Comparison of ENCODE assay signal across 18 cellular contexts in the genomic region with DNA sequence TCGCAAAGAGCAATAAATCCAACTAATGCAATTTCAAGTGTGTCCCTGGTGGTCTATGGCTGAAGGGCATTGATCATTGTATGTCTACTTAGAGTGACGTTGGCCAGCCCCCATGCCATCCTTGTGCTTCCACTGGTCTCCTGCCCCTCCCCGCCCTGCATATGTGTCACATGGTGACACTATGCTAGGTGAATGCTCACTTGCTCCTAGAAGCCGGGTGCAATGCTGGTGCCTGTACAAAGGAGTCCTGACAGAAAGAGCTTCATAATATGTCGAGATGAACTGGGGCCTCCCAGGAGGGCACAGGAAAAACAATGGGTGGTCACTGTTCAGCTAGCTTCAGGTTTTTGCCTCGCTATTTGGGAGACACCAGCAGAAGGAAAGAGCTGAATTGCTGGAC. TPM values are rescaled to one million over a fixed set of nuclear protein-coding genes. Genes with fewer than 3 reads are reported as not detected.
DNase-seq lines count a peak whose midpoint lies in the region; ATAC-seq and TF ChIP-seq lines count a peak whose summit lies in the region.
"Had no signal": no experiment of that assay in that cellular context is flagged by ENCODE, and none has a peak within 500 bp of the region (broad histone marks: within the 10 kb centered on the region; RNA-seq: fewer than 3 reads in every experiment).

No MANE protein-coding gene starts in this region.

- H3K27ac ChIP-seq in endodermal cell (ENCODE audit: low read depth, low read length): no peak overlapping the region
- H3K27ac ChIP-seq: psoas muscle, thoracic aorta had no signal

- H3K4me3 Mint-ChIP-seq in activated T-cell treated with anti-CD3 and anti-CD28 coated beads, Interleukin-2, amount 50 U/mL, for 24 hours: no peak overlapping the region
- no peak overlapping the region for H3K4me3 Mint-ChIP-seq in activated CD8-positive, alpha-beta memory T cell treated with anti-CD3 and anti-CD28 coated beads, Interleukin-2, amount 10 ng/mL, durations not matched to agents 7 days and 5 days
- no peak overlapping the region for H3K4me3 Mint-ChIP-seq in endodermal cell
- H3K4me3 Mint-ChIP-seq in stimulated activated naive CD8-positive, alpha-beta T cell treated with anti-CD3 and anti-CD28 coated beads, Interleukin-15, Interleukin-2, amounts not matched to agents 100 ng/mL and 50 ng/mL, for 24 hours: no peak overlapping the region
- H3K4me3 Mint-ChIP-seq: GM23338 had no signal

- H3K9ac ChIP-seq in endodermal cell (ENCODE audit: extremely low read depth, low read length, poor library complexity, severe bottlenecking): no peak overlapping the region

- in situ Hi-C loops in KBM-7 (cut with MboI; ENCODE audit: low pct_unique_long_range_greater_than_20kb, low sequenced_read_pairs): no loop called here

- no peak for ATAC-seq in activated CD8-positive, alpha-beta memory T cell treated with anti-CD3 and anti-CD28 coated beads, Interleukin-2, amount 10 ng/mL, durations not matched to agents 7 days and 5 days
- ATAC-seq in GM21423 (IDR thresholded peaks at IDR 0.05; ENCODE audit: unreplicated experiment): no peak
- ATAC-seq: GM23338, psoas muscle had no signal

- no peak overlapping the region for H3K4me3 ChIP-seq in endodermal cell (ENCODE audit: low read length)
- H3K4me3 ChIP-seq: GM23338, psoas muscle, thoracic aorta had no signal

- no peak for TF ChIP-seq CTCF in endodermal cell (conservative IDR thresholded peaks at IDR 0.05)

- H3K36me3 Mint-ChIP-seq in activated T-cell treated with anti-CD3 and anti-CD28 coated beads, Interleukin-2, amount 50 U/mL, for 24 hours (ENCODE audit: low read depth): peaks cover 2% of the 10 kb centered on the region
- H3K36me3 Mint-ChIP-seq in activated CD8-positive, alpha-beta memory T cell treated with anti-CD3 and anti-CD28 coated beads, Interleukin-2, amount 10 ng/mL, durations not matched to agents 7 days and 5 days: no peaks in the 10 kb centered on the region
- H3K36me3 Mint-ChIP-seq in endodermal cell (ENCODE audit: low read depth): no peaks in the 10 kb centered on the region
- H3K36me3 Mint-ChIP-seq in stimulated activated naive CD8-positive, alpha-beta T cell treated with anti-CD3 and anti-CD28 coated beads, Interleukin-15, Interleukin-2, amounts not matched to agents 100 ng/mL and 50 ng/mL, for 24 hours (ENCODE audit: low read depth): no peaks in the 10 kb centered on the region

- 91 to 92% methylated on average over 6 of the region's 6 CpGs for WGBS in endodermal cell (ENCODE audit: insufficient coverage in 1 of 2, insufficient read length in 1 of 2), 2 experiments

- H3K4me1 Mint-ChIP-seq in activated T-cell treated with anti-CD3 and anti-CD28 coated beads, Interleukin-2, amount 50 U/mL, for 24 hours (ENCODE audit: low read depth): peaks cover 77% of the 10 kb centered on the region
- peaks cover 64% of the 10 kb centered on the region for H3K4me1 Mint-ChIP-seq in activated CD8-positive, alpha-beta memory T cell treated with anti-CD3 and anti-CD28 coated beads, Interleukin-2, amount 10 ng/mL, durations not matched to agents 7 days and 5 days
- H3K4me1 Mint-ChIP-seq in endodermal cell: peaks cover 13% of the 10 kb centered on the region
- peaks cover 61% of the 10 kb centered on the region for H3K4me1 Mint-ChIP-seq in stimulated activated naive CD8-positive, alpha-beta T cell treated with anti-CD3 and anti-CD28 coated beads, Interleukin-15, Interleukin-2, amounts not matched to agents 100 ng/mL and 50 ng/mL, for 24 hours (ENCODE audit: low read depth)
- H3K4me1 Mint-ChIP-seq: GM23338 had no signal

- no peaks in the 10 kb centered on the region for H3K9me3 Mint-ChIP-seq in activated T-cell treated with anti-CD3 and anti-CD28 coated beads, Interleukin-2, amount 50 U/mL, for 24 hours
- H3K9me3 Mint-ChIP-seq in activated CD8-positive, alpha-beta memory T cell treated with anti-CD3 and anti-CD28 coated beads, Interleukin-2, amount 10 ng/mL, durations not matched to agents 7 days and 5 days (ENCODE audit: low read depth): no peaks in the 10 kb centered on the region
- H3K9me3 Mint-ChIP-seq in endodermal cell: no peaks in the 10 kb centered on the region
- H3K9me3 Mint-ChIP-seq in stimulated activated naive CD8-positive, alpha-beta T cell treated with anti-CD3 and anti-CD28 coated beads, Interleukin-15, Interleukin-2, amounts not matched to agents 100 ng/mL and 50 ng/mL, for 24 hours: no peaks in the 10 kb centered on the region
- H3K9me3 Mint-ChIP-seq: GM23338 had no signal

- CTCF ChIA-PET in activated CD8-positive, alpha-beta memory T cell treated with anti-CD3 and anti-CD28 coated beads, Interleukin-2, amount 10 ng/mL, durations not matched to agents 7 days and 5 days (lab: Charles Lee): interaction anchor here (1.6 to 6.7 kb wide), 3 partner anchors 20 to 59 kb away, joined by 4 to 101 read pairs (median 26); a partner anchor contains a TSS

- no peak for DNase-seq in activated T-cell treated with anti-CD3 and anti-CD28 coated beads, Interleukin-2, amount 50 U/mL, for 24 hours
- no peak for DNase-seq in activated T-cell treated with anti-CD3 and anti-CD28 coated beads, Interleukin-2, amount 50 U/mL, for 1 hour
- peak; percentile 37 for DNase-seq in activated CD8-positive, alpha-beta memory T cell treated with anti-CD3 and anti-CD28 coated beads, Interleukin-2, amount 10 ng/mL, durations not matched to agents 7 days and 5 days
- DNase-seq in endodermal cell (peak; percentile 27), KBM-7 (no peak), germinal center (ENCODE audit: low spot score) (no peak)
- DNase-seq: DND-41; hippocampal formation; kidney; NCI-H1417; NCI-H526; psoas muscle; Right ventricle myocardium superior; stimulated activated CD8-positive, alpha-beta memory T cell treated with anti-CD3 and anti-CD28 coated beads, Interleukin-4, amount 100 ng/mL, for 48 hours had no signal

- H3K27ac Mint-ChIP-seq in activated T-cell treated with anti-CD3 and anti-CD28 coated beads, Interleukin-2, amount 50 U/mL, for 24 hours: peak overlapping the region; percentile 95
- no peak overlapping the region for H3K27ac Mint-ChIP-seq in activated CD8-positive, alpha-beta memory T cell treated with anti-CD3 and anti-CD28 coated beads, Interleukin-2, amount 10 ng/mL, durations not matched to agents 7 days and 5 days
- no peak overlapping the region for H3K27ac Mint-ChIP-seq in endodermal cell
- peak overlapping the region; percentile 75 for H3K27ac Mint-ChIP-seq in stimulated activated naive CD8-positive, alpha-beta T cell treated with anti-CD3 and anti-CD28 coated beads, Interleukin-15, Interleukin-2, amounts not matched to agents 100 ng/mL and 50 ng/mL, for 24 hours
- H3K27ac Mint-ChIP-seq: GM23338 had no signal

- no peaks in the 10 kb centered on the region for H3K27me3 Mint-ChIP-seq in activated T-cell treated with anti-CD3 and anti-CD28 coated beads, Interleukin-2, amount 50 U/mL, for 24 hours
- H3K27me3 Mint-ChIP-seq in activated CD8-positive, alpha-beta memory T cell treated with anti-CD3 and anti-CD28 coated beads, Interleukin-2, amount 10 ng/mL, durations not matched to agents 7 days and 5 days: no peaks in the 10 kb centered on the region
- peaks cover 37% of the 10 kb centered on the region for H3K27me3 Mint-ChIP-seq in endodermal cell (ENCODE audit: insufficient read depth)
- no peaks in the 10 kb centered on the region for H3K27me3 Mint-ChIP-seq in stimulated activated naive CD8-positive, alpha-beta T cell treated with anti-CD3 and anti-CD28 coated beads, Interleukin-15, Interleukin-2, amounts not matched to agents 100 ng/mL and 50 ng/mL, for 24 hours

- H3K4me1 ChIP-seq in endodermal cell (ENCODE audit: control insufficient read depth, insufficient read depth, low read length): no peaks in the 10 kb centered on the region
- H3K4me1 ChIP-seq: psoas muscle had no signal

- no peaks in the 10 kb centered on the region for H3K9me3 ChIP-seq in endodermal cell (ENCODE audit: control insufficient read depth, low read length)
- H3K9me3 ChIP-seq: psoas muscle, thoracic aorta had no signal

- no peaks in the 10 kb centered on the region for H3K36me3 ChIP-seq in endodermal cell (ENCODE audit: control insufficient read depth, insufficient read depth, low read length)
- H3K36me3 ChIP-seq: thoracic aorta had no signal

- H3K27me3 ChIP-seq in endodermal cell (ENCODE audit: control insufficient read depth, insufficient read depth, low read length, poor library complexity, severe bottlenecking): peaks cover 31% of the 10 kb centered on the region

RNA-seq across cellular contexts. Expression of a gene that starts 5.9 kb away (rescaled TPM):
- total RNA-seq in activated CD8-positive, alpha-beta memory T cell treated with anti-CD3 and anti-CD28 coated beads, Interleukin-2, amount 10 ng/mL, durations not matched to agents 7 days and 5 days: 10 to 100 TPM; 30.2 to 32.4 TPM
- total RNA-seq in endodermal cell: 1 to 10 TPM; 4.8 to 7.7 TPM
- 2.1 TPM for polyA plus RNA-seq in endodermal cell (2013, experiment 1 of 2)
- polyA plus RNA-seq in endodermal cell (2013, experiment 2 of 2): 2.0 TPM

RNA-seq across cellular contexts. Expression of a gene that starts 18.7 kb away (rescaled TPM):
- 1,000 to 10,000 TPM; 3,578 to 3,807 TPM for total RNA-seq in activated CD8-positive, alpha-beta memory T cell treated with anti-CD3 and anti-CD28 coated beads, Interleukin-2, amount 10 ng/mL, durations not matched to agents 7 days and 5 days
- 1,000 to 10,000 TPM; 2,719 to 2,976 TPM for total RNA-seq in endodermal cell
- polyA plus RNA-seq in endodermal cell (2013, experiment 1 of 2): 2,581 TPM
- polyA plus RNA-seq in endodermal cell (2013, experiment 2 of 2): 2,852 TPM

Comparison
In these comparisons a context has a peak if more than half of its experiments do, and no peak if none do; other contexts are left out.
1. DNase-seq: peak in activated CD8-positive, alpha-beta memory T cell treated with anti-CD3 and anti-CD28 coated beads, Interleukin-2, amount 10 ng/mL, durations not matched to agents 7 days and 5 days (single experiment) and endodermal cell (single experiment); none in activated T-cell treated with anti-CD3 and anti-CD28 coated beads, Interleukin-2, amount 50 U/mL, for 24 hours (single experiment), activated T-cell treated with anti-CD3 and anti-CD28 coated beads, Interleukin-2, amount 50 U/mL, for 1 hour (single experiment), KBM-7 (single experiment) and germinal center (single experiment).
2. H3K27ac Mint-ChIP-seq: peak in activated T-cell treated with anti-CD3 and anti-CD28 coated beads, Interleukin-2, amount 50 U/mL, for 24 hours (single experiment) and stimulated activated naive CD8-positive, alpha-beta T cell treated with anti-CD3 and anti-CD28 coated beads, Interleukin-15, Interleukin-2, amounts not matched to agents 100 ng/mL and 50 ng/mL, for 24 hours (single experiment); none in activated CD8-positive, alpha-beta memory T cell treated with anti-CD3 and anti-CD28 coated beads, Interleukin-2, amount 10 ng/mL, durations not matched to agents 7 days and 5 days (single experiment) and endodermal cell (single experiment).